ENCODE assay signal across 6 cellular contexts in genomic region chr17:75876190-75876937, GRCh38. TPM values are rescaled to one million over a fixed set of nuclear protein-coding genes. Genes with fewer than 3 reads are reported as not detected.
DNase-seq lines count a peak whose midpoint lies in the region; ATAC-seq and TF ChIP-seq lines count a peak whose summit lies in the region.

No MANE protein-coding gene starts in this region.

- H3K9me3 Mint-ChIP-seq in WTC11, result no peaks in the 10 kb centered on the region

- peak; percentile 71 for DNase-seq in GM19238 (ENCODE audit: insufficient read length, low spot score)
- peak; percentile 71 for DNase-seq in WTC11 (ENCODE audit: low spot score)
- DNase-seq in epithelial cell of prostate (ENCODE audit: low read depth, low spot score), result no peak
- DNase-seq in stimulated activated CD4-positive, alpha-beta T cell treated with anti-CD3 and anti-CD28 coated beads, Interleukin-15, amount 100 ng/mL, for 1 hour (ENCODE audit: low read depth in 1 of 2, low spot score in 1 of 2), result peak; percentile 46 to 61

- H3K4me3 Mint-ChIP-seq in WTC11, result peak overlapping the region; percentile 77

- CTCF ChIA-PET in WTC11 (lab: Charles Lee), result interaction anchor here (0.6 to 6.1 kb wide), 23 partner anchors 9 to 275 kb away, joined by 3 to 71 read pairs (median 4); partner anchors contain the start of genes CDK3, TRIM65 and WBP2

- ATAC-seq in WTC11 (peak; percentile 61), HG02571 (IDR thresholded peaks at IDR 0.05; ENCODE audit: unreplicated experiment) (no peak), HG03097 (IDR thresholded peaks at IDR 0.05; ENCODE audit: low FRiP score, unreplicated experiment) (no peak)

- H3K27me3 Mint-ChIP-seq in WTC11 (ENCODE audit: low read depth), result peaks cover 37% of the 10 kb centered on the region

- TF ChIP-seq CTCF in WTC11 (IDR thresholded peaks at IDR 0.05), result no peak; the same call in 1 of the 2 replicates

- H3K4me1 Mint-ChIP-seq in WTC11, result peaks cover 21% of the 10 kb centered on the region

- no peaks in the 10 kb centered on the region for H3K36me3 Mint-ChIP-seq in WTC11

- POLR2A ChIA-PET in WTC11 (lab: Charles Lee), result interaction anchor here (3.5 kb wide), 1 partner anchor 21 kb away, joined by 16 read pairs; the partner anchor contains the start of gene WBP2

- no peak overlapping the region; the same call in 1 of the 2 replicates for H3K27ac Mint-ChIP-seq in WTC11

- peak overlapping the region; percentile 75 for H3K27ac ChIP-seq in epithelial cell of prostate

TF ChIP-seq in WTC11, 78 proteins besides CTCF, POLR2A, EP300 and RAD21:
- TF ChIP-seq NR2C2 (CRISPR knock-in tag; IDR thresholded peaks at IDR 0.05), result 0 out of 2 replicates have a peak, but pooled peaks have one; percentile 27
- 0 out of 2 replicates have a peak, but pooled peaks have one; percentile 23 for TF ChIP-seq ARID4B (CRISPR knock-in tag; IDR thresholded peaks at IDR 0.05; ENCODE audit: borderline replicate concordance)
- peak; percentile 76 for TF ChIP-seq GABPB1 (CRISPR knock-in tag; IDR thresholded peaks at IDR 0.05)
- TF ChIP-seq JUN (CRISPR knock-in tag; IDR thresholded peaks at IDR 0.05), result no peak
TF ChIP-seq in WTC11: peak in this region for 3.

RNA-seq across cellular contexts. Expression of gene TRIM47, which starts 2.0 kb away (rescaled TPM):
- 4.4 to 10.0 TPM (median 6.8 TPM) in 3 replicates for total RNA-seq in WTC11 (2021)

RNA-seq across cellular contexts. Expression of gene TRIM65, which starts 20.4 kb away (rescaled TPM):
- total RNA-seq in WTC11 (2021), result 51.3 to 56.4 TPM (median 51.4 TPM) in 3 replicates

RNA-seq across cellular contexts. Expression of gene WBP2, which starts 21.2 kb away (rescaled TPM):
- 64.3 to 69.4 TPM (median 68.8 TPM) in 3 replicates for total RNA-seq in WTC11 (2021)

RNA-seq across cellular contexts. Expression of gene MRPL38, which starts 28.3 kb away (rescaled TPM):
- 107 to 146 TPM (median 116 TPM) in 3 replicates for total RNA-seq in WTC11 (2021)

RNA-seq across cellular contexts. Expression of gene UNC13D, which starts 32.2 kb away (rescaled TPM):
- 12.1 to 13.8 TPM (median 13.1 TPM) in 3 replicates for total RNA-seq in WTC11 (2021)
